ENCODE assay signal across 24 cellular contexts in the genomic region with DNA sequence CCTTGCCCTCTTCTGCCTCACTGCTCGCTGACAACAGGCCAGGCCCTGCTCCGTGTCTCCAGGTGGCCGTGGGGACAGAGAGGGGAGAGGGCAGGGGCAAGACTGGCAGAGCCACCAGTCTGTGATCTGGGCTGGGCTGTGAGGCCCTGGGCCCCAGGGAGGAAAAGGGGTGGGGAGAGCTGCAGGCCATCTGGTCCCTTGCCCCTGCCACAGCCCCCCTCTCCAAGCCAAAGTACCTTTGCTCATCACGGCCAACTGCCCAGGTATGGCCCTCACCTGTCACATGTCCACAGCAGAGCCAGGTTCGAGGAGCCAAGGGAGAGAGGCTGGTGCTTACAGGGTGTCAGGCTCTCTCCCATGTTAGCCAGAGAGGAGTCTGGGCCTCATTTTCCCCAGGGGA.
A peak's percentile ranks its signal among the peaks of the same experiment; 100 is the strongest.
DNase-seq lines count a peak whose midpoint lies in the region; ATAC-seq and TF ChIP-seq lines count a peak whose summit lies in the region.
"Had no signal": no experiment of that assay in that cellular context is flagged by ENCODE, and none has a peak within 500 bp of the region (broad histone marks: within the 10 kb centered on the region; RNA-seq: fewer than 3 reads in every experiment).

No MANE protein-coding gene starts in this region.

- DNase-seq in natural killer cell treated with Interleukin-12 subunit alpha and Interleukin-12 subunit beta and Interleukin-15 and Interleukin-18, amount 100 ng/mL, for 72 hours (ENCODE audit: low spot score) = peak; percentile 49
- DNase-seq in natural killer cell = no peak
- peak; percentile 65 for DNase-seq in chondrocyte (ENCODE audit: low spot score)
- DNase-seq in neural crest cell (ENCODE audit: low read depth, low spot score) = no peak
- DNase-seq in smooth muscle cell (lab: John Stamatoyannopoulos, UW; ENCODE audit: unreplicated experiment) = no peak
- no peak for DNase-seq in left lobe of liver (ENCODE audit: low spot score)
- DNase-seq in activated effector memory CD4-positive, alpha-beta T cell treated with Interleukin-2 at 50 U/mL for 16 hours = no peak
- DNase-seq: AML-193; C1 segment of cervical spinal cord; CD4-positive, CD25-positive, alpha-beta regulatory T cell; CD8-positive, alpha-beta memory T cell; COR-L47; DMS 273 treated with DMSO at 0.1 percent for 48 hours; DMS53; DND-41; EL; GM23248; HFFc6 had no signal

- 56% methylated on average over 5 of the region's 5 CpGs for WGBS in smooth muscle cell (ENCODE audit: low lambda C conversion rate)

- peak overlapping the region; percentile 43 for H2AFZ ChIP-seq in smooth muscle cell (ENCODE audit: low read depth)
- H2AFZ ChIP-seq: GM23248 had no signal

- H3F3A ChIP-seq in smooth muscle cell (ENCODE audit: low read depth) = no peaks in the 10 kb centered on the region

- H4K20me1 ChIP-seq in smooth muscle cell (ENCODE audit: low read depth) = no peaks in the 10 kb centered on the region

- no peak overlapping the region for H3K4me2 ChIP-seq in smooth muscle cell
- H3K4me2 ChIP-seq: A549 had no signal

- H3K27me3 Mint-ChIP-seq in natural killer cell treated with Interleukin-12 subunit alpha and Interleukin-12 subunit beta and Interleukin-15 and Interleukin-18, amount 100 ng/mL, for 72 hours = peaks cover 23 to 24% of the 10 kb centered on the region in 2 donors
- peaks cover 29 to 33% of the 10 kb centered on the region in 2 donors for H3K27me3 Mint-ChIP-seq in natural killer cell (ENCODE audit: low read depth in 2 of 2)
- peaks cover 10% of the 10 kb centered on the region for H3K27me3 Mint-ChIP-seq in chondrocyte (ENCODE audit: low read depth)
- H3K27me3 Mint-ChIP-seq in neural crest cell (ENCODE audit: low read depth) = peaks cover 3% of the 10 kb centered on the region

- H3K4me3 ChIP-seq in smooth muscle cell = no peak overlapping the region
- H3K4me3 ChIP-seq: A549, GM12878, GM23248, K562 had no signal

- intact Hi-C loops in natural killer cell (cut with micrococcal nuclease) = no loop called here

- no peaks in the 10 kb centered on the region for H3K36me3 ChIP-seq in smooth muscle cell (ENCODE audit: low read depth)

- H3K36me3 Mint-ChIP-seq in natural killer cell treated with Interleukin-12 subunit alpha and Interleukin-12 subunit beta and Interleukin-15 and Interleukin-18, amount 100 ng/mL, for 72 hours = no peaks in the 10 kb centered on the region
- H3K36me3 Mint-ChIP-seq in natural killer cell (no peaks in the 10 kb centered on the region), chondrocyte (ENCODE audit: low read depth) (no peaks in the 10 kb centered on the region), neural crest cell (ENCODE audit: low read depth) (no peaks in the 10 kb centered on the region)
- H3K36me3 Mint-ChIP-seq: CD4-positive, CD25-positive, alpha-beta regulatory T cell; CD8-positive, alpha-beta memory T cell had no signal

- peaks cover 9% of the 10 kb centered on the region for H3K4me1 ChIP-seq in smooth muscle cell (ENCODE audit: low read depth)

- no peaks in the 10 kb centered on the region for H3K4me1 Mint-ChIP-seq in natural killer cell treated with Interleukin-12 subunit alpha and Interleukin-12 subunit beta and Interleukin-15 and Interleukin-18, amount 100 ng/mL, for 72 hours (ENCODE audit: low read depth in 2 of 2)
- H3K4me1 Mint-ChIP-seq in natural killer cell = no peaks in the 10 kb centered on the region
- peaks cover 19% of the 10 kb centered on the region for H3K4me1 Mint-ChIP-seq in chondrocyte (ENCODE audit: low read depth)
- peaks cover 5% of the 10 kb centered on the region for H3K4me1 Mint-ChIP-seq in neural crest cell

- H3K27ac Mint-ChIP-seq in natural killer cell treated with Interleukin-12 subunit alpha and Interleukin-12 subunit beta and Interleukin-15 and Interleukin-18, amount 100 ng/mL, for 72 hours = no peak overlapping the region
- no peak overlapping the region for H3K27ac Mint-ChIP-seq in natural killer cell
- no peak overlapping the region for H3K27ac Mint-ChIP-seq in chondrocyte (ENCODE audit: unreplicated experiment)
- H3K27ac Mint-ChIP-seq in neural crest cell (ENCODE audit: unreplicated experiment) = peak overlapping the region; percentile 84
- H3K27ac Mint-ChIP-seq: CD8-positive, alpha-beta memory T cell; HFFc6 had no signal

- no peak for ATAC-seq in natural killer cell treated with Interleukin-12 subunit alpha and Interleukin-12 subunit beta and Interleukin-15 and Interleukin-18, amount 100 ng/mL, for 72 hours
- ATAC-seq in natural killer cell (no peak), HG02970 (IDR thresholded peaks at IDR 0.05; ENCODE audit: low FRiP score, unreplicated experiment) (no peak), left lobe of liver (no peak)
- ATAC-seq: A549, GM12878, HCT116, K562 had no signal

- no peaks in the 10 kb centered on the region for H3K27me3 ChIP-seq in smooth muscle cell (ENCODE audit: low read depth)

- H3K9ac ChIP-seq in smooth muscle cell (ENCODE audit: low read depth) = no peak overlapping the region
- H3K9ac ChIP-seq: GM23248 had no signal

- H3K9me3 Mint-ChIP-seq in natural killer cell treated with Interleukin-12 subunit alpha and Interleukin-12 subunit beta and Interleukin-15 and Interleukin-18, amount 100 ng/mL, for 72 hours = no peaks in the 10 kb centered on the region
- H3K9me3 Mint-ChIP-seq in natural killer cell (no peaks in the 10 kb centered on the region), chondrocyte (ENCODE audit: low read depth) (no peaks in the 10 kb centered on the region), neural crest cell (peaks cover 3% of the 10 kb centered on the region)
- H3K9me3 Mint-ChIP-seq: HFFc6 had no signal

- no peak overlapping the region for H3K4me3 Mint-ChIP-seq in natural killer cell treated with Interleukin-12 subunit alpha and Interleukin-12 subunit beta and Interleukin-15 and Interleukin-18, amount 100 ng/mL, for 72 hours
- H3K4me3 Mint-ChIP-seq in natural killer cell (no peak overlapping the region), chondrocyte (ENCODE audit: unreplicated experiment) (no peak overlapping the region), neural crest cell (no peak overlapping the region)
- H3K4me3 Mint-ChIP-seq: CD4-positive, CD25-positive, alpha-beta regulatory T cell; CD8-positive, alpha-beta memory T cell; HFFc6 had no signal

- no peak overlapping the region for H3K27ac ChIP-seq in smooth muscle cell (ENCODE audit: low read depth)
- H3K27ac ChIP-seq: 22Rv1, GM23248 had no signal

- TF ChIP-seq CTCF in natural killer cell (IDR thresholded peaks at IDR 0.05) = no peak
- TF ChIP-seq CTCF in chondrocyte (IDR thresholded peaks at IDR 0.05) = no peak
- TF ChIP-seq CTCF in neural crest cell (conservative IDR thresholded peaks at IDR 0.05) = no peak
- TF ChIP-seq CTCF in smooth muscle cell (IDR thresholded peaks at IDR 0.05; ENCODE audit: borderline replicate concordance, insufficient read depth, poor library complexity, severe bottlenecking) = no peak

- H3K79me2 ChIP-seq in smooth muscle cell (ENCODE audit: low read depth) = no peaks in the 10 kb centered on the region

- H3K9me3 ChIP-seq in smooth muscle cell (replicated peaks; ENCODE audit: low read depth) = no peaks in the 10 kb centered on the region
- H3K9me3 ChIP-seq: A549 had no signal

Comparison
In these comparisons a context has a peak if more than half of its experiments do, and no peak if none do; other contexts are left out.
1. DNase-seq: peak in natural killer cell treated with Interleukin-12 subunit alpha and Interleukin-12 subunit beta and Interleukin-15 and Interleukin-18, amount 100 ng/mL, for 72 hours (single experiment) and chondrocyte (single experiment); none in natural killer cell (single experiment), neural crest cell (single experiment), smooth muscle cell (single experiment), left lobe of liver (single experiment) and activated effector memory CD4-positive, alpha-beta T cell treated with Interleukin-2 at 50 U/mL for 16 hours (single experiment).